12 cellular contexts compared by ENCODE assay signal in the genomic region with DNA sequence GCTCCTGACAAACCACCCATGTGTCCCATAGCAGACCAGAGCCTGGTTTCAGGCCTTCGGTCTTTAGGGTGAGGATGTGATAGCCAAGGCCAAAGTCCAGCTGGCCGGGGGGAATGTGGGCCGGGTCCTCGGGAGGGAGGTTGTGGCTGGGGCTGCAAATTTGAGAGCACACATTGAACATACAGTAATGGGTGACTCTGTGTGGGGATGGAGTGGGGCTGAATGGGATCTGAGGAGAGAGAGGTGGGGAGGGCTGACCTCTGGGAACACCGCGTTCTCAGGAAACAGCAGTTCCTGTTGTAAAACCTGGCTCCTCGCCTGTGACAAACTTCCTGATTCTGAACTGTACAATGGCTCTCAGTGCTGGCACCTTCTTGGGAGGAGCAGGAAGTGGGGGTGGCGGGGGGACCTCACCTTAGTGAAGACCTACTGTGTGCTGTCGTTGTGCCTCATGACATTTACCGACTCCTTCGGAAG. TPM values are rescaled to one million over a fixed set of nuclear protein-coding genes. Genes with fewer than 3 reads are reported as not detected.
DNase-seq lines count a peak whose midpoint lies in the region; ATAC-seq and TF ChIP-seq lines count a peak whose summit lies in the region.
"Had no signal": no experiment of that assay in that cellular context is flagged by ENCODE, and none has a peak within 500 bp of the region (broad histone marks: within the 10 kb centered on the region; RNA-seq: fewer than 3 reads in every experiment).

No MANE protein-coding gene starts in this region.

- no peaks in the 10 kb centered on the region for H3K27me3 ChIP-seq in duodenal mucosa (ENCODE audit: control insufficient read depth in 1 of 2, insufficient read depth in 2 of 2, low read length in 2 of 2)
- H3K27me3 ChIP-seq in right lobe of liver = no peaks in the 10 kb centered on the region
- H3K27me3 ChIP-seq in skeletal muscle tissue (ENCODE audit: control insufficient read depth in 3 of 3, insufficient read depth in 3 of 3, low read length in 3 of 3) = no peaks in the 10 kb centered on the region
- H3K27me3 ChIP-seq in smooth muscle cell (ENCODE audit: low read depth) = no peaks in the 10 kb centered on the region

- H3K36me3 ChIP-seq in duodenal mucosa (ENCODE audit: control insufficient read depth in 1 of 2, insufficient read depth in 2 of 2, low read length in 2 of 2) = no peaks in the 10 kb centered on the region
- H3K36me3 ChIP-seq in right lobe of liver = no peaks in the 10 kb centered on the region
- no peaks in the 10 kb centered on the region for H3K36me3 ChIP-seq in skeletal muscle tissue (ENCODE audit: control insufficient read depth in 3 of 3, insufficient read depth in 3 of 3, low read length in 3 of 3)
- H3K36me3 ChIP-seq in smooth muscle cell (ENCODE audit: low read depth) = no peaks in the 10 kb centered on the region

- TF ChIP-seq CTCF in right lobe of liver (IDR thresholded peaks at IDR 0.05) (no peak), smooth muscle cell (IDR thresholded peaks at IDR 0.05; ENCODE audit: borderline replicate concordance, insufficient read depth, poor library complexity, severe bottlenecking) (no peak)

- peaks cover 18% of the 10 kb centered on the region in 2 donors for H3K4me1 ChIP-seq in duodenal mucosa (ENCODE audit: control insufficient read depth in 1 of 2, insufficient read depth in 2 of 2, low read length in 2 of 2)
- peaks cover 0 to 11% (median under 1%) of the 10 kb centered on the region in 4 donors for H3K4me1 ChIP-seq in right lobe of liver
- peaks cover 0 to 10% (median 0%) of the 10 kb centered on the region in 3 donors for H3K4me1 ChIP-seq in skeletal muscle tissue (ENCODE audit: control insufficient read depth in 3 of 3, insufficient read depth in 3 of 3, low read length in 3 of 3)
- H3K4me1 ChIP-seq in smooth muscle cell (ENCODE audit: low read depth) = no peaks in the 10 kb centered on the region

- peak overlapping the region; percentile 53 for H3K27ac ChIP-seq in duodenal mucosa (ENCODE audit: low read depth, low read length)
- peak overlapping the region in 1 of 3 donors; percentile 25 for H3K27ac ChIP-seq in right lobe of liver
- H3K27ac ChIP-seq in skeletal muscle tissue (ENCODE audit: low read depth, low read length) = peak overlapping the region; percentile 64
- no peak overlapping the region for H3K27ac ChIP-seq in smooth muscle cell (ENCODE audit: low read depth)
- H3K27ac ChIP-seq: SK-N-MC had no signal

- 8% methylated on average over 8 of the region's 11 CpGs for WGBS in right lobe of liver (ENCODE audit: insufficient coverage, low coverage, low lambda C conversion rate, missing lambda C conversion rate)
- WGBS in smooth muscle cell (ENCODE audit: low lambda C conversion rate) = 96% methylated on average over 11 of the region's 11 CpGs

- H3K9ac ChIP-seq in duodenal mucosa (ENCODE audit: low read depth in 1 of 2, low read length in 2 of 2) = peak overlapping the region in 1 of 2 donors; percentile 16
- H3K9ac ChIP-seq in skeletal muscle tissue (ENCODE audit: low read depth in 1 of 3, low read length in 3 of 3) = no peak overlapping the region
- H3K9ac ChIP-seq in smooth muscle cell (ENCODE audit: low read depth) = no peak overlapping the region

- DNase-seq in HuH-7.5 (ENCODE audit: low spot score) = peak; percentile 60
- DNase-seq in right lobe of liver = peak in 2 of 3 donors; percentile 51 to 76
- DNase-seq in NCI-H748 treated with DMSO at 0.1 percent for 48 hours (lab: John Stamatoyannopoulos, UW) = no peak
- DNase-seq in smooth muscle cell (lab: John Stamatoyannopoulos, UW; ENCODE audit: unreplicated experiment) = no peak
- no peak for DNase-seq in iPS-NIHi7 (ENCODE audit: extremely low spot score)
- DNase-seq in amygdala (lab: John Stamatoyannopoulos, UW) = no peak
- DNase-seq: activated CD4-positive, CD25-positive, alpha-beta regulatory T cell treated with anti-CD3 and anti-CD28 coated beads, Interleukin-2, amount 50 U/mL, for 72 hours; NCI-H187 treated with DMSO at 0.1 percent for 48 hours had no signal

- ATAC-seq in right lobe of liver = peak; percentile 80 to 91 (median 86)
- ATAC-seq: stimulated activated memory B cell treated with anti-CD40 and anti-IgM and Interleukin-4, amounts not matched to agents 10 μg/mL and 1 μg/mL and 100 μg/mL, for 72 hours had no signal

- no peak overlapping the region for H2AFZ ChIP-seq in smooth muscle cell (ENCODE audit: low read depth)

- H3K9me3 ChIP-seq in duodenal mucosa (ENCODE audit: control insufficient read depth in 1 of 2, low read length in 2 of 2) (peaks cover 8 to 12% of the 10 kb centered on the region in 2 donors), right lobe of liver (no peaks in the 10 kb centered on the region), skeletal muscle tissue (ENCODE audit: control insufficient read depth in 3 of 3, low read length in 3 of 3) (peaks cover 0 to 2% (median 0%) of the 10 kb centered on the region in 3 donors), smooth muscle cell (replicated peaks; ENCODE audit: low read depth) (no peaks in the 10 kb centered on the region)

- no peak overlapping the region for H3K4me2 ChIP-seq in smooth muscle cell

- no peaks in the 10 kb centered on the region for H4K20me1 ChIP-seq in smooth muscle cell (ENCODE audit: low read depth)

- TF ChIP-seq POLR2A in right lobe of liver (IDR thresholded peaks at IDR 0.05) = no peak

- intact Hi-C loops in right lobe of liver (cut with DNase I) = no loop called here

- H3K79me2 ChIP-seq in smooth muscle cell (ENCODE audit: low read depth) = no peaks in the 10 kb centered on the region

- H3F3A ChIP-seq in smooth muscle cell (ENCODE audit: low read depth) = no peaks in the 10 kb centered on the region

- H3K4me3 ChIP-seq in duodenal mucosa (ENCODE audit: low read depth in 1 of 2, low read length in 2 of 2) = no peak overlapping the region
- H3K4me3 ChIP-seq in right lobe of liver = no peak overlapping the region
- no peak overlapping the region for H3K4me3 ChIP-seq in skeletal muscle tissue (ENCODE audit: low read length in 3 of 3)
- H3K4me3 ChIP-seq in smooth muscle cell = no peak overlapping the region
- H3K4me3 ChIP-seq: SK-N-MC had no signal

RNA-seq across cellular contexts. Expression of gene MCFD2, which starts 48.8 kb away (rescaled TPM):
- total RNA-seq in right lobe of liver (100 to 1,000 TPM in 3 of 6 experiments, 10 to 100 TPM in 3; 85.0 to 147 (median 99.2) TPM), skeletal muscle tissue (36.0 TPM), smooth muscle cell (167 and 232 TPM in 2 replicates)
- polyA plus RNA-seq in smooth muscle cell = 100 and 107 TPM in 2 replicates

Comparison
In these comparisons a context has a peak if more than half of its experiments do, and no peak if none do; other contexts are left out.
1. DNase-seq: peak in HuH-7.5 (single experiment) and right lobe of liver (2 of 3); none in NCI-H748 treated with DMSO at 0.1 percent for 48 hours (single experiment), smooth muscle cell (single experiment), iPS-NIHi7 (single experiment) and amygdala (0 of 56).